Comparison of ENCODE assay signal across 24 cellular contexts in genomic region chr17:67679225-67679624, GRCh38. TPM values are rescaled to one million over a fixed set of nuclear protein-coding genes. Genes with fewer than 3 reads are reported as not detected.
DNase-seq lines count a peak whose midpoint lies in the region; ATAC-seq, FAIRE-seq and TF ChIP-seq lines count a peak whose summit lies in the region.
"Had no signal": no experiment of that assay in that cellular context is flagged by ENCODE, and none has a peak within 500 bp of the region (broad histone marks: within the 10 kb centered on the region; RNA-seq: fewer than 3 reads in every experiment).

No MANE protein-coding gene starts in this region.

- H3K27me3 ChIP-seq in Peyer's patch: no peaks in the 10 kb centered on the region
- no peaks in the 10 kb centered on the region for H3K27me3 ChIP-seq in aorta (ENCODE audit: control insufficient read depth in 1 of 2, insufficient read depth in 2 of 2, low read length in 1 of 2)
- H3K27me3 ChIP-seq: adrenal gland, foreskin keratinocyte, heart right ventricle, testis had no signal

- no peaks in the 10 kb centered on the region for H3K9me3 Mint-ChIP-seq in stimulated activated naive CD8-positive, alpha-beta T cell treated with anti-CD3 and anti-CD28 coated beads, Interleukin-15, Interleukin-2, amounts not matched to agents 100 ng/mL and 50 ng/mL, for 24 hours
- no peaks in the 10 kb centered on the region for H3K9me3 Mint-ChIP-seq in activated naive CD8-positive, alpha-beta T cell treated with anti-CD3 and anti-CD28 coated beads, Interleukin-2, amount 50 U/mL, for 24 hours

- peaks cover 20% of the 10 kb centered on the region for H3K4me1 Mint-ChIP-seq in stimulated activated naive CD8-positive, alpha-beta T cell treated with anti-CD3 and anti-CD28 coated beads, Interleukin-15, Interleukin-2, amounts not matched to agents 100 ng/mL and 50 ng/mL, for 24 hours (ENCODE audit: low read depth)
- H3K4me1 Mint-ChIP-seq in activated naive CD8-positive, alpha-beta T cell treated with anti-CD3 and anti-CD28 coated beads, Interleukin-2, amount 50 U/mL, for 24 hours: peaks cover 18% of the 10 kb centered on the region

- no peak for TF ChIP-seq POLR2A in Peyer's patch (IDR thresholded peaks at IDR 0.05)

- ATAC-seq in stimulated activated naive CD8-positive, alpha-beta T cell treated with anti-CD3 and anti-CD28 coated beads, Interleukin-15, Interleukin-2, amounts not matched to agents 100 U/mL and 50 U/mL, for 24 hours: no peak
- ATAC-seq in HG03432 (IDR thresholded peaks at IDR 0.05; ENCODE audit: unreplicated experiment): peak; percentile 26
- no peak for ATAC-seq in activated naive CD8-positive, alpha-beta T cell treated with anti-CD3 and anti-CD28 coated beads, Interleukin-2, amount 50 U/mL, for 24 hours
- ATAC-seq in aorta (ENCODE audit: low FRiP score): no peak
- ATAC-seq: esophagus mucosa, foreskin keratinocyte, heart right ventricle, left cardiac atrium had no signal

- FAIRE-seq in GM19239 (lab: Jason Lieb, UNC): no peak
- FAIRE-seq: colon, small intestine had no signal

- H3K27ac Mint-ChIP-seq in stimulated activated naive CD8-positive, alpha-beta T cell treated with anti-CD3 and anti-CD28 coated beads, Interleukin-15, Interleukin-2, amounts not matched to agents 100 ng/mL and 50 ng/mL, for 24 hours: peak overlapping the region; percentile 70
- peak overlapping the region; percentile 48 for H3K27ac Mint-ChIP-seq in activated naive CD8-positive, alpha-beta T cell treated with anti-CD3 and anti-CD28 coated beads, Interleukin-2, amount 50 U/mL, for 24 hours

- intact Hi-C loops in aorta (cut with DNase I): no loop called here

- peaks cover 24% of the 10 kb centered on the region for H3K36me3 Mint-ChIP-seq in stimulated activated naive CD8-positive, alpha-beta T cell treated with anti-CD3 and anti-CD28 coated beads, Interleukin-15, Interleukin-2, amounts not matched to agents 100 ng/mL and 50 ng/mL, for 24 hours (ENCODE audit: low read depth)
- peaks cover 2% of the 10 kb centered on the region for H3K36me3 Mint-ChIP-seq in activated naive CD8-positive, alpha-beta T cell treated with anti-CD3 and anti-CD28 coated beads, Interleukin-2, amount 50 U/mL, for 24 hours (ENCODE audit: low read depth)

- no peaks in the 10 kb centered on the region for H3K27me3 Mint-ChIP-seq in stimulated activated naive CD8-positive, alpha-beta T cell treated with anti-CD3 and anti-CD28 coated beads, Interleukin-15, Interleukin-2, amounts not matched to agents 100 ng/mL and 50 ng/mL, for 24 hours
- no peaks in the 10 kb centered on the region for H3K27me3 Mint-ChIP-seq in activated naive CD8-positive, alpha-beta T cell treated with anti-CD3 and anti-CD28 coated beads, Interleukin-2, amount 50 U/mL, for 24 hours

- H3K27ac ChIP-seq in Peyer's patch (no peak overlapping the region), aorta (ENCODE audit: low read depth in 1 of 2, low read length in 2 of 2) (no peak overlapping the region)
- H3K27ac ChIP-seq: adrenal gland, C4-2B, foreskin keratinocyte, heart right ventricle, testis had no signal

- DNase-seq in stimulated activated naive CD8-positive, alpha-beta T cell treated with anti-CD3 and anti-CD28 coated beads, Interleukin-15, Interleukin-2, amounts not matched to agents 100 U/mL and 50 U/mL, for 24 hours: no peak
- no peak for DNase-seq in activated naive CD8-positive, alpha-beta T cell treated with anti-CD3 and anti-CD28 coated beads, Interleukin-2, amount 50 U/mL, for 24 hours
- no peak for DNase-seq in kidney tubule cell (ENCODE audit: low spot score)
- DNase-seq in GM19239 (ENCODE audit: insufficient read length, low spot score): no peak
- no peak for DNase-seq in Peyer's patch
- DNase-seq in aorta: no peak
- DNase-seq: activated CD4-positive, alpha-beta T cell treated with anti-CD3 and anti-CD28 coated beads for 4 hours; adrenal gland; foreskin keratinocyte; heart right ventricle; left cardiac atrium; mesenchymal stem cell; NCI-H1092; NCI-H1930; NCI-H69; RPMI8226; small intestine; stimulated activated CD4-positive, alpha-beta T cell treated with anti-CD3 and anti-CD28 coated beads, Interleukin-2, amount 100 ng/mL, for 24 hours; testis had no signal

- H3K4me1 ChIP-seq in Peyer's patch: no peaks in the 10 kb centered on the region
- H3K4me1 ChIP-seq in aorta (ENCODE audit: control insufficient read depth in 1 of 2, insufficient read depth in 2 of 2, low read length in 2 of 2): no peaks in the 10 kb centered on the region
- H3K4me1 ChIP-seq: foreskin keratinocyte, testis had no signal

- H3K9me3 ChIP-seq in Peyer's patch: no peaks in the 10 kb centered on the region
- H3K9me3 ChIP-seq in aorta (ENCODE audit: control insufficient read depth, low read length): no peaks in the 10 kb centered on the region
- H3K9me3 ChIP-seq: adrenal gland, heart right ventricle, testis had no signal

- WGBS in aorta, 2 donors: 97 to 98% methylated on average over 2 of the region's 2 CpGs

- no peak overlapping the region for H3K4me3 Mint-ChIP-seq in stimulated activated naive CD8-positive, alpha-beta T cell treated with anti-CD3 and anti-CD28 coated beads, Interleukin-15, Interleukin-2, amounts not matched to agents 100 ng/mL and 50 ng/mL, for 24 hours
- H3K4me3 Mint-ChIP-seq in activated naive CD8-positive, alpha-beta T cell treated with anti-CD3 and anti-CD28 coated beads, Interleukin-2, amount 50 U/mL, for 24 hours: no peak overlapping the region

- TF ChIP-seq CTCF in Peyer's patch (IDR thresholded peaks at IDR 0.05): no peak

- H3K4me3 ChIP-seq in Peyer's patch (no peak overlapping the region), aorta (ENCODE audit: low read length in 2 of 2) (no peak overlapping the region)
- H3K4me3 ChIP-seq: adrenal gland, heart right ventricle, testis had no signal

- H3K36me3 ChIP-seq in Peyer's patch: peaks cover 0 to 3% (median 0%) of the 10 kb centered on the region in 3 donors
- H3K36me3 ChIP-seq in aorta (ENCODE audit: control insufficient read depth in 1 of 2, insufficient read depth in 2 of 2, low read length in 1 of 2): no peaks in the 10 kb centered on the region

RNA-seq across cellular contexts. Expression of gene NOL11, which starts 38.5 kb away (rescaled TPM):
- total RNA-seq in Peyer's patch: 10 to 100 TPM; 20.3 to 92.4 (median 26.2) TPM
- total RNA-seq in aorta: 10 to 100 TPM; 27.5 to 32.0 TPM
- polyA plus RNA-seq in aorta: 10 to 100 TPM in 1 of 2 donors, 1 to 10 TPM in 1; 6.1 to 17.2 TPM
